In genomic region chr3:34065901-34066300, GRCh38 we compare ENCODE assay signal across 16 cellular contexts.
A peak's percentile ranks its signal among the peaks of the same experiment; 100 is the strongest.
DNase-seq lines count a peak whose midpoint lies in the region; ATAC-seq and TF ChIP-seq lines count a peak whose summit lies in the region.
"Had no signal": no experiment of that assay in that cellular context is flagged by ENCODE, and none has a peak within 500 bp of the region (broad histone marks: within the 10 kb centered on the region; RNA-seq: fewer than 3 reads in every experiment).

No MANE protein-coding gene starts in this region.

- peak overlapping the region; percentile 63 for H3K27ac ChIP-seq in SJCRH30
- H3K27ac ChIP-seq: BLaER1 treated with 17β-estradiol and CSF1 and Interleukin-3, amounts not matched to agents 10 nM and 100 nM had no signal

- H3K27me3 Mint-ChIP-seq in nephron (ENCODE audit: low read depth) = no peaks in the 10 kb centered on the region
- H3K27me3 Mint-ChIP-seq: B cell had no signal

- no peaks in the 10 kb centered on the region for H3K27me3 ChIP-seq in SJCRH30
- H3K27me3 ChIP-seq: BLaER1 treated with 17β-estradiol and CSF1 and Interleukin-3, amounts not matched to agents 10 nM and 100 nM had no signal

- H3K36me3 Mint-ChIP-seq in nephron (ENCODE audit: low read depth) = no peaks in the 10 kb centered on the region
- H3K36me3 Mint-ChIP-seq: CD8-positive, alpha-beta T cell had no signal

- DNase-seq in LHCN-M2 (ENCODE audit: low read depth) (peak; percentile 84), SJCRH30 (peak; percentile 70 to 85), skeletal muscle cell (ENCODE audit: low read depth) (peak; percentile 24), OCI-M1 (lab: John Stamatoyannopoulos, UW) (no peak)
- DNase-seq: 8988T; Calu3; CD8-positive, alpha-beta T cell; DMS79 treated with DMSO at 0.1 percent for 48 hours; GF-D8; GOT3; H9 had no signal

- H3K9me3 Mint-ChIP-seq in nephron = peaks cover 8% of the 10 kb centered on the region
- H3K9me3 Mint-ChIP-seq: CD8-positive, alpha-beta T cell had no signal

- H3K9me3 ChIP-seq in SJCRH30 (replicated peaks) = no peaks in the 10 kb centered on the region

- H3K4me3 Mint-ChIP-seq in nephron = no peak overlapping the region
- H3K4me3 Mint-ChIP-seq: B cell; CD8-positive, alpha-beta T cell; H9 had no signal

- ATAC-seq in HG02571 (IDR thresholded peaks at IDR 0.05; ENCODE audit: unreplicated experiment) (no peak), GM19452 (IDR thresholded peaks at IDR 0.05; ENCODE audit: unreplicated experiment) (no peak)
- ATAC-seq: CD8-positive, alpha-beta T cell had no signal

- no peaks in the 10 kb centered on the region for H3K4me1 Mint-ChIP-seq in nephron
- H3K4me1 Mint-ChIP-seq: B cell had no signal

- no peak for TF ChIP-seq CTCF in nephron (IDR thresholded peaks at IDR 0.05; ENCODE audit: unreplicated experiment in 3 of 3)

- peak overlapping the region in 2 of 3 experiments; percentile 27 to 43 for H3K27ac Mint-ChIP-seq in nephron
- H3K27ac Mint-ChIP-seq: B cell; CD8-positive, alpha-beta T cell; H9 had no signal

- peaks cover 23% of the 10 kb centered on the region for H3K4me1 ChIP-seq in SJCRH30

- no peak overlapping the region for H3K4me3 ChIP-seq in SJCRH30
- H3K4me3 ChIP-seq in skeletal muscle cell (ENCODE audit: low read depth, low read length) = no peak overlapping the region
- H3K4me3 ChIP-seq: BLaER1 treated with 17β-estradiol and CSF1 and Interleukin-3, amounts not matched to agents 10 nM and 100 nM had no signal

- H3K36me3 ChIP-seq in SJCRH30 = no peaks in the 10 kb centered on the region
- H3K36me3 ChIP-seq: BLaER1 treated with 17β-estradiol and CSF1 and Interleukin-3, amounts not matched to agents 10 nM and 100 nM had no signal
